Comparison of ENCODE assay signal across 8 cellular contexts in the genomic region with DNA sequence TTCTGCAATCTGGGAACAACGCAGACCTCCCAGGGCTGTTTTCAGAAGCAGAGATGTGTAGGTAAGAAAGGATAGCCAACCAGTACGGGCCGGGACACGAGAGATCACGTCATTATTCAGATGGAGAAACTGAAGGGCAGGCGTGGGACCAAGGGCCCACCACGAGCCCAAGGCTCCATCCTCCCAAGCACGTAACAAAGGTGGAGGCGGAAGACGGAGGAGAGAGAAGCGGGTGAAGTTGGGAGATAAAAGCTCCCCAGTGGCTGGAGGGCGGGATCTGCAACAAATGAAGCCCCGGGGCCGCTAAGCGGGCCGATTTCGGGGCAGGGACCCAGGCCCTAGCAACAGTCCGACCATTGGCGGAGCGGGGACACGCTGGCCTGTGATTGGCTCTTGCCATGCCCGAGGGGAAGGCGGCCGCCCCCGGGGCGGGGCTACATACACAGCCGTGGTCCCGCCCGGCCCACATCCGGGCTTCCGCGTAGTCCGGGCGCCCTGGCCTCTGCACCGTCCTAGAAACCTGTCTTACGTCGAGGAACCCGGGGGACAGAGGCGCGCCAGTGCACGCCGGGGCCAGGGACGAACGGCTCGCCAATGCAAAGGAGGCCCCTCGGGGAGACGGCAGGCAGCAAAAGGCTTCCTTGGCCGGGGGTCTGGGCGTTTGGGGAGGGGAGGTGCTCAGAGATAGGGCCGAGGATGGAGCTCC. TPM values are rescaled to one million over a fixed set of nuclear protein-coding genes. Genes with fewer than 3 reads are reported as not detected.
A peak's percentile ranks its signal among the peaks of the same experiment; 100 is the strongest.
DNase-seq lines count a peak whose midpoint lies in the region; ATAC-seq and TF ChIP-seq lines count a peak whose summit lies in the region.

No MANE protein-coding gene starts in this region.

- H3K9me3 Mint-ChIP-seq in HFFc6: no peaks in the 10 kb centered on the region

- peaks cover 45% of the 10 kb centered on the region for H3K4me1 Mint-ChIP-seq in HFFc6 (ENCODE audit: low read depth)

- peaks cover 18% of the 10 kb centered on the region for H3K79me2 ChIP-seq in osteoblast (ENCODE audit: insufficient read depth, low read length)

- H3K4me1 ChIP-seq in osteoblast (ENCODE audit: insufficient read depth, low read length): peaks cover 26% of the 10 kb centered on the region
- peaks cover 10 to 44% of the 10 kb centered on the region in 2 donors for H3K4me1 ChIP-seq in thoracic aorta (ENCODE audit: control insufficient read depth in 1 of 2, low read depth in 2 of 2)

- TF ChIP-seq CTCF in HFFc6 (IDR thresholded peaks at IDR 0.05) (no peak), NB4 (IDR thresholded peaks at IDR 0.05; ENCODE audit: low read depth, low read length) (no peak), osteoblast (IDR thresholded peaks at IDR 0.05; ENCODE audit: extremely low read depth, low read depth, low read length) (no peak), thoracic aorta (IDR thresholded peaks at IDR 0.05) (no peak)

- peak; percentile 79 for ATAC-seq in thoracic aorta (ENCODE audit: insufficient number of reproducible peaks, low FRiP score, low read depth)

- TF ChIP-seq POLR2A in NB4 (IDR thresholded peaks at IDR 0.05; ENCODE audit: extremely low read depth, insufficient read length): peak; percentile 84

- peak overlapping the region; percentile 87 for H3K27ac Mint-ChIP-seq in HFFc6

- peaks cover 7% of the 10 kb centered on the region for H3K36me3 ChIP-seq in osteoblast (ENCODE audit: insufficient read depth, low read length)
- H3K36me3 ChIP-seq in thoracic aorta: no peaks in the 10 kb centered on the region

- H3K27me3 Mint-ChIP-seq in HFFc6 (ENCODE audit: insufficient read depth): no peaks in the 10 kb centered on the region; the same call in none of the 2 replicates

- H4K20me1 ChIP-seq in osteoblast (ENCODE audit: insufficient read depth, low read length): peaks cover 12% of the 10 kb centered on the region

- H3K27me3 ChIP-seq in osteoblast (ENCODE audit: insufficient read depth, low read length) (no peaks in the 10 kb centered on the region), thoracic aorta (replicated peaks; ENCODE audit: insufficient read depth) (no peaks in the 10 kb centered on the region)

- peaks cover 16% of the 10 kb centered on the region; the same call in 1 of the 2 replicates for H3K36me3 Mint-ChIP-seq in HFFc6 (ENCODE audit: low read depth)

- peak overlapping the region; percentile 74 for H3K27ac ChIP-seq in osteoblast (ENCODE audit: low read depth, low read length)
- H3K27ac ChIP-seq in thoracic aorta: peak overlapping the region; percentile 96 to 99

- H3K4me2 ChIP-seq in osteoblast (ENCODE audit: insufficient read depth, low read length): peak overlapping the region; percentile 90

- H3K4me3 Mint-ChIP-seq in HFFc6: peak overlapping the region; percentile 85

- H3K4me3 ChIP-seq in NB4 (ENCODE audit: low read depth, low read length): peak overlapping the region; percentile 69
- peak overlapping the region; percentile 85 for H3K4me3 ChIP-seq in osteoblast (ENCODE audit: insufficient read depth, low read length)
- peak overlapping the region; percentile 92 for H3K4me3 ChIP-seq in thoracic aorta

- DNase-seq in GM04504 (ENCODE audit: low read depth) (peak; percentile 93), HFFc6 (peak; percentile 93), NB4 (ENCODE audit: low read depth) (peak; percentile 99), SK-N-DZ (ENCODE audit: low spot score) (peak; percentile 97), globus pallidus (ENCODE audit: low spot score) (peak; percentile 98), osteoblast (ENCODE audit: insufficient read length, low spot score, missing footprints) (peak; percentile 99), thoracic aorta (ENCODE audit: low spot score) (peak; percentile 83)
- DNase-seq in activated naive CD4-positive, alpha-beta T cell treated with anti-CD3 and anti-CD28 coated beads, Interleukin-2, amount 50 U/mL, for 16 hours: peak; percentile 95

- H3K9me3 ChIP-seq in osteoblast (ENCODE audit: low read depth, low read length) (no peaks in the 10 kb centered on the region), thoracic aorta (no peaks in the 10 kb centered on the region)

- H2AFZ ChIP-seq in osteoblast (ENCODE audit: low read length): peak overlapping the region; percentile 95

RNA-seq across cellular contexts. Expression of a gene that starts 15.5 kb away (rescaled TPM):
- 1,000 to 10,000 TPM; 1,016 to 1,211 (median 1,126) TPM for total RNA-seq in HFFc6 (2021; fragmentation: NEBNext Ultra II Directional; extraction: Animal tissue kit (Norgen Biotek cat#: 25700))
- 24.8 and 32.8 TPM in 2 replicates for polyA plus RNA-seq in SK-N-DZ (2014; cell fraction: cytosol; rRNA removed)
- polyA plus RNA-seq in SK-N-DZ (2014; cell fraction: nucleus; rRNA removed): 8.4 and 14.6 TPM in 2 replicates
- total RNA-seq in osteoblast: 67.2 and 72.7 TPM in 2 replicates
- 1,000 to 10,000 TPM; 1,835 to 2,623 TPM for total RNA-seq in thoracic aorta

RNA-seq across cellular contexts. Expression of a gene that starts 40.9 kb away (rescaled TPM):
- 100 to 1,000 TPM; 171 to 210 (median 180) TPM for total RNA-seq in HFFc6 (2021; fragmentation: NEBNext Ultra II Directional; extraction: Animal tissue kit (Norgen Biotek cat#: 25700))
- polyA plus RNA-seq in SK-N-DZ (2014; cell fraction: cytosol; rRNA removed): 101 and 114 TPM in 2 replicates
- 49.4 and 50.9 TPM in 2 replicates for polyA plus RNA-seq in SK-N-DZ (2014; cell fraction: nucleus; rRNA removed)
- total RNA-seq in osteoblast: 99.9 and 121 TPM in 2 replicates
- 100 to 1,000 TPM in 1 of 2 donors, 10 to 100 TPM in 1; 63.2 to 129 TPM for total RNA-seq in thoracic aorta

Comparison
In these comparisons a context has a peak if more than half of its experiments do, and no peak if none do; other contexts are left out.
1. Peak in every context shown above with its lines: DNase-seq, ATAC-seq, H3K4me3 ChIP-seq and H3K27ac ChIP-seq.
2. RNA of a gene that starts 15.5 kb away (total RNA-seq): 1,835 to 2,623 TPM in thoracic aorta and 1,016 to 1,211 TPM in HFFc6; 67.2 to 72.7 TPM in osteoblast; every median in the first group is over 10 times any median in the second.